In the genomic region with DNA sequence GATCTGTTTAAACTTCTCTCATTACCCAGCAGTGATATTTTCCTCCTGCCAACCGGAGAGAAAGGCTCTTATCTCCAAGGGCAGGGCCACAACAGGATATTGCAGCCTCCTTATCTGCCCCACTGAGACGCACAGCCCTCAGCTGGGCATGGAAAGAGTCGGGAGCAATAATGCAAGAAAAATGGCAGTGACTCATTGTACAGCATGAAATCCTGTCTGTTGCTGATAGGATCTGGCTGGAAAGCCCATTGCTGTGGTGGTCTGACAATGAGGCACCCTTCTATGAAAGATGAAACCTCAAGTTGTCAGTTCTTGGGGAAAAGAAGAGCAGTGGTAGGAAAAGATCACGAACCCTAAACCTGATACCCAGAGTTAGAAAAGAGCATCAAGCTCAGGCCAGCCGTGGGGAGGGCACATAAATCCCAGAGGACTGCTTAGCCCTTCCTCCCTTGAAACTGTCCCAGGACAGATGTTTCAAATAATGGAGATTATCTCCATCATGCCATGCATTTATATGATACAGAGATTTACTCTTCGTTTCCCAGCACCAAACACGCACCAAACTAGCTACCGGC, we compare ENCODE assay signal across 1 cellular context.
TF ChIP-seq lines count a peak whose summit lies in the region.

No MANE protein-coding gene starts in this region.

TF ChIP-seq in endothelial cell of umbilical vein, 7 proteins besides CTCF, POLR2A, EP300 and RAD21 (continued from another document):
- peak; percentile 88 for TF ChIP-seq FOS (IDR thresholded peaks at IDR 0.05; ENCODE audit: borderline replicate concordance, insufficient read depth, low read length)
- TF ChIP-seq POLR2AphosphoS5 (IDR thresholded peaks at IDR 0.05; ENCODE audit: insufficient read depth, low read depth, low read length) = peak; percentile 80
- TF ChIP-seq, protein P1, sequence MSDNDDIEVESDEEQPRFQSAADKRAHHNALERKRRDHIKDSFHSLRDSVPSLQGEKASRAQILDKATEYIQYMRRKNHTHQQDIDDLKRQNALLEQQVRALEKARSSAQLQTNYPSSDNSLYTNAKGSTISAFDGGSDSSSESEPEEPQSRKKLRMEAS (IDR thresholded peaks at IDR 0.05; ENCODE audit: insufficient read depth, insufficient read length) = no peak
- TF ChIP-seq GATA2 (IDR thresholded peaks at IDR 0.05; ENCODE audit: insufficient read depth, insufficient read length, low read depth, low read length) = peak; percentile 100
